10 cellular contexts compared by ENCODE assay signal in genomic region chr11:1917523-1918435, GRCh38. TPM values are rescaled to one million over a fixed set of nuclear protein-coding genes. Genes with fewer than 3 reads are reported as not detected.
DNase-seq lines count a peak whose midpoint lies in the region; ATAC-seq, FAIRE-seq and TF ChIP-seq lines count a peak whose summit lies in the region.
"Had no signal": no experiment of that assay in that cellular context is flagged by ENCODE, and none has a peak within 500 bp of the region (broad histone marks: within the 10 kb centered on the region; RNA-seq: fewer than 3 reads in every experiment).

No MANE protein-coding gene starts in this region.

- no peak overlapping the region for H3K4me3 Mint-ChIP-seq in activated naive CD8-positive, alpha-beta T cell treated with anti-CD3 and anti-CD28 coated beads, Interleukin-2, amount 10 ng/mL, durations not matched to agents 7 days and 5 days
- no peak overlapping the region for H3K4me3 Mint-ChIP-seq in activated naive CD8-positive, alpha-beta T cell treated with anti-CD3 and anti-CD28 coated beads for 36 hours

- TF ChIP-seq POLR2A in K562 (conservative IDR thresholded peaks at IDR 0.05): no peak
- no peak for TF ChIP-seq POLR2A in uterus (IDR thresholded peaks at IDR 0.05)
- TF ChIP-seq POLR2A in GM18505 (IDR thresholded peaks at IDR 0.05; ENCODE audit: borderline replicate concordance, extremely low read depth, insufficient read depth, insufficient read length): no peak

- H3K79me2 ChIP-seq in K562 (ENCODE audit: control insufficient read depth, insufficient read depth, low read length): no peaks in the 10 kb centered on the region

- no peak overlapping the region for H3K4me3 ChIP-seq in K562
- H3K4me3 ChIP-seq in liver (ENCODE audit: low read depth in 1 of 3, low read length in 3 of 3): no peak overlapping the region
- H3K4me3 ChIP-seq in uterus: no peak overlapping the region

- POLR2A ChIA-PET in activated naive CD8-positive, alpha-beta T cell treated with anti-CD3 and anti-CD28 coated beads, Interleukin-2, amount 10 ng/mL, durations not matched to agents 7 days and 5 days (lab: Charles Lee): interaction anchor here (3.6 kb wide), 1 partner anchor 28 kb away, joined by 31 read pairs; no protein-coding TSS in a partner anchor
- POLR2A ChIA-PET in K562 (lab: Yijun Ruan, JAX): interaction anchor here (0.5 kb wide), 1 partner anchor 200 kb away, joined by 3 read pairs; no protein-coding TSS in a partner anchor

- H3K9ac ChIP-seq in K562 (ENCODE audit: insufficient read depth in 1 of 2, low read depth in 2 of 2, low read length in 2 of 2): no peak overlapping the region
- no peak overlapping the region for H3K9ac ChIP-seq in liver (ENCODE audit: low read depth in 1 of 2, low read length in 2 of 2)

- no peaks in the 10 kb centered on the region; the same call in 1 of the 2 replicates for H3K9me3 ChIP-seq in K562 (replicated peaks; ENCODE audit: control insufficient read depth, insufficient read depth, low read depth, low read length)
- no peaks in the 10 kb centered on the region for H3K9me3 ChIP-seq in liver (ENCODE audit: control insufficient read depth in 4 of 4, low read length in 3 of 4)
- no peaks in the 10 kb centered on the region for H3K9me3 ChIP-seq in uterus

- H3K4me1 ChIP-seq in K562 (replicated peaks in 1 of 2; ENCODE audit: control insufficient read depth in 2 of 2, insufficient read depth in 2 of 2, low read length in 2 of 2) (peaks cover 0 to 31% of the 10 kb centered on the region in 2 experiments; a peak in 1 of 5 replicates), liver (ENCODE audit: control insufficient read depth in 4 of 4, insufficient read depth in 4 of 4, low read length in 3 of 4) (no peaks in the 10 kb centered on the region), uterus (no peaks in the 10 kb centered on the region)

- H4K20me1 ChIP-seq in K562 (replicated peaks; ENCODE audit: control insufficient read depth, insufficient read depth, low read length): peaks cover 5% of the 10 kb centered on the region; the same call in 1 of the 2 replicates

- H3K36me3 Mint-ChIP-seq in activated naive CD8-positive, alpha-beta T cell treated with anti-CD3 and anti-CD28 coated beads, Interleukin-2, amount 10 ng/mL, durations not matched to agents 7 days and 5 days: peaks cover 5% of the 10 kb centered on the region
- H3K36me3 Mint-ChIP-seq in activated naive CD8-positive, alpha-beta T cell treated with anti-CD3 and anti-CD28 coated beads for 36 hours: peaks cover 2% of the 10 kb centered on the region

- no peak for TF ChIP-seq EP300 in K562 (IDR thresholded peaks at IDR 0.05; ENCODE audit: low read length)

- H3K4me1 Mint-ChIP-seq in activated naive CD8-positive, alpha-beta T cell treated with anti-CD3 and anti-CD28 coated beads, Interleukin-2, amount 10 ng/mL, durations not matched to agents 7 days and 5 days: peaks cover 8% of the 10 kb centered on the region
- peaks cover 7% of the 10 kb centered on the region for H3K4me1 Mint-ChIP-seq in activated naive CD8-positive, alpha-beta T cell treated with anti-CD3 and anti-CD28 coated beads for 36 hours

- H3K27me3 ChIP-seq in K562 (ENCODE audit: control insufficient read depth in 2 of 2, insufficient read depth in 2 of 2, low read length in 2 of 2) (peaks cover 12 to 59% of the 10 kb centered on the region in 2 experiments; a peak in 4 of 5 replicates), liver (ENCODE audit: control insufficient read depth in 4 of 4, insufficient read depth in 4 of 4, low read length in 3 of 4) (no peaks in the 10 kb centered on the region), uterus (no peaks in the 10 kb centered on the region)

- peaks cover 4% of the 10 kb centered on the region for H3K9me3 Mint-ChIP-seq in activated naive CD8-positive, alpha-beta T cell treated with anti-CD3 and anti-CD28 coated beads, Interleukin-2, amount 10 ng/mL, durations not matched to agents 7 days and 5 days
- H3K9me3 Mint-ChIP-seq in activated naive CD8-positive, alpha-beta T cell treated with anti-CD3 and anti-CD28 coated beads for 36 hours: peaks cover 2% of the 10 kb centered on the region

- H3K36me3 ChIP-seq in K562 (ENCODE audit: control insufficient read depth, insufficient read depth, low read length): no peaks in the 10 kb centered on the region
- no peaks in the 10 kb centered on the region for H3K36me3 ChIP-seq in liver (ENCODE audit: control insufficient read depth in 4 of 4, insufficient read depth in 3 of 4, low read depth in 1 of 4, low read length in 3 of 4)
- H3K36me3 ChIP-seq in uterus: no peaks in the 10 kb centered on the region

- 5% methylated on average over 23 of the region's 34 CpGs for WGBS in K562 (ENCODE audit: insufficient coverage, low coverage, missing lambda C conversion rate)
- WGBS in liver: 69% methylated on average over 34 of the region's 34 CpGs

- H3K27me3 Mint-ChIP-seq in activated naive CD8-positive, alpha-beta T cell treated with anti-CD3 and anti-CD28 coated beads, Interleukin-2, amount 10 ng/mL, durations not matched to agents 7 days and 5 days: peaks cover 2% of the 10 kb centered on the region
- H3K27me3 Mint-ChIP-seq in activated naive CD8-positive, alpha-beta T cell treated with anti-CD3 and anti-CD28 coated beads for 36 hours: peaks cover 2% of the 10 kb centered on the region

- no peak for FAIRE-seq in K562 (lab: Jason Lieb, UNC)
- FAIRE-seq: D721Med had no signal

- TF ChIP-seq RAD21 in K562 (CRISPR knock-in tag; conservative IDR thresholded peaks at IDR 0.05 in 1 of 2, IDR thresholded peaks at IDR 0.05 in 1 of 2) (no peak), liver (IDR thresholded peaks at IDR 0.05) (peak in 1 of 2 donors; percentile 29)

- peak; percentile 15 for ATAC-seq in activated naive CD8-positive, alpha-beta T cell treated with anti-CD3 and anti-CD28 coated beads, Interleukin-2, amount 10 ng/mL, durations not matched to agents 7 days and 5 days (ENCODE audit: low read depth)
- ATAC-seq in K562 (peak; percentile 59), GM18505 (IDR thresholded peaks at IDR 0.05; ENCODE audit: unreplicated experiment) (no peak), GM21737 (IDR thresholded peaks at IDR 0.05; ENCODE audit: unreplicated experiment) (no peak)

- CTCF ChIA-PET in K562 (lab: Yijun Ruan, JAX; ENCODE audit: low intra/inter-chr PET ratio): interaction anchor here (0.6 kb wide), 1 partner anchor 54 kb away, joined by 5 read pairs; no protein-coding TSS in a partner anchor

- intact Hi-C loops in K562 (cut with micrococcal nuclease): no loop called here
- intact Hi-C loops in uterus (cut with DNase I; ENCODE audit: low total_unique reads): loop anchor here (1.0 kb wide), 1 partner anchor 24 kb away; no protein-coding TSS in a partner anchor

- no peak overlapping the region for H3K27ac Mint-ChIP-seq in activated naive CD8-positive, alpha-beta T cell treated with anti-CD3 and anti-CD28 coated beads, Interleukin-2, amount 10 ng/mL, durations not matched to agents 7 days and 5 days
- no peak overlapping the region for H3K27ac Mint-ChIP-seq in activated naive CD8-positive, alpha-beta T cell treated with anti-CD3 and anti-CD28 coated beads for 36 hours

- H3K9me1 ChIP-seq in K562 (ENCODE audit: control insufficient read depth, insufficient read depth, low read length): no peaks in the 10 kb centered on the region

- peak; percentile 37 for DNase-seq in activated naive CD8-positive, alpha-beta T cell treated with anti-CD3 and anti-CD28 coated beads, Interleukin-2, amount 10 ng/mL, durations not matched to agents 7 days and 5 days
- no peak for DNase-seq in activated naive CD8-positive, alpha-beta T cell treated with anti-CD3 and anti-CD28 coated beads for 36 hours
- DNase-seq in K562 (ENCODE audit: extremely low read depth in 1 of 4, low spot score in 3 of 4) (peak in 2 of 4 experiments; percentile 43 to 47), uterus (peak in 1 of 2 donors; percentile 41), KBM-7 (no peak)
- DNase-seq: NCI-H510A had no signal

- BruUV-seq in K562 (replicated peaks; lab: Mats Ljungman, UMichigan): no TSS peak

- H3K27ac ChIP-seq in K562 (ENCODE audit: extremely low read depth, low read depth, low read length) (no peak overlapping the region), liver (ENCODE audit: low read depth in 1 of 2, low read length in 2 of 2) (no peak overlapping the region), uterus (peak overlapping the region; percentile 37 to 84)

- in situ Hi-C loops in K562 (cut with MboI) (loop anchor here (5.0 kb wide), 1 partner anchor 35 kb away; no protein-coding TSS in a partner anchor), KBM-7 (cut with MboI; ENCODE audit: low pct_unique_long_range_greater_than_20kb, low sequenced_read_pairs) (no loop called here)

- no peak overlapping the region for H3K4me2 ChIP-seq in K562 (ENCODE audit: insufficient read depth, low read length)

- H2AFZ ChIP-seq in K562 (ENCODE audit: low read depth, low read length): no peak overlapping the region

- TF ChIP-seq CTCF in K562 (IDR thresholded peaks at IDR 0.05 in 2 of 3, conservative IDR thresholded peaks at IDR 0.05 in 1 of 3; ENCODE audit: insufficient read depth in 2 of 3, low read depth in 1 of 3, low read length in 3 of 3) (peak; percentile 31 to 48 (median 47); a peak in 5 of 6 replicates), liver (IDR thresholded peaks at IDR 0.05; ENCODE audit: low read depth, low read length, missing input control) (peak; percentile 32), uterus (IDR thresholded peaks at IDR 0.05) (peak in 2 of 4 experiments; percentile 28 to 34)

RNA-seq across cellular contexts. Expression of gene TNNT3, which starts 1.7 kb away (rescaled TPM):
- total RNA-seq in activated naive CD8-positive, alpha-beta T cell treated with anti-CD3 and anti-CD28 coated beads, Interleukin-2, amount 10 ng/mL, durations not matched to agents 7 days and 5 days: 10 to 100 TPM; 13.7 to 16.7 TPM
- under 1 TPM; 0.50 to 0.54 TPM for total RNA-seq in activated naive CD8-positive, alpha-beta T cell treated with anti-CD3 and anti-CD28 coated beads for 36 hours
- total RNA-seq in K562 (2011; cell fraction: chromatin; rRNA removed; ENCODE audit: low replicate concordance): not detected in 2 replicates
- not detected in 2 replicates for total RNA-seq in K562 (2011; cell fraction: nucleolus; rRNA removed)
- not detected in 2 replicates for total RNA-seq in K562 (2011; cell fraction: nucleoplasm; rRNA removed)
- total RNA-seq in K562 (2014; rRNA removed): not detected in 2 replicates
- not detected in 2 replicates for total RNA-seq in K562 (2014; rRNA removed; fragmentation: Illumina TruSeq; extraction: Trizol)
- total RNA-seq in K562 (2015; rRNA removed; fragmentation: Illumina TruSeq; extraction: Trizol): not detected in 2 replicates
- not detected in 2 replicates for total RNA-seq in K562 (2021)
- polyA plus RNA-seq in K562 (2011; rRNA removed): 0.10 TPM in 1 of 2 replicates, not detected in the other
- polyA plus RNA-seq in K562 (2011; cell fraction: cytosol; rRNA removed): not detected in 2 replicates
- polyA plus RNA-seq in K562 (2011; cell fraction: nucleus; rRNA removed): 0.41 and 0.70 TPM in 2 replicates
- polyA plus RNA-seq in K562 (2012): not detected in 2 replicates
- not detected in 2 replicates for polyA plus RNA-seq in K562 (2014; fragmentation: Illumina TruSeq; extraction: Trizol)
- polyA plus RNA-seq in K562 (2014; fragmentation: Nextera tagmentation; extraction: Ambion mirVana): not detected
- not detected in 2 replicates for polyA plus RNA-seq in K562 (2014; rRNA removed)
- polyA minus RNA-seq in K562 (2011; rRNA and poly(A)+ RNA removed): not detected in 2 replicates
- polyA minus RNA-seq in K562 (2011; cell fraction: cytosol; rRNA and poly(A)+ RNA removed): not detected in 2 replicates
- polyA minus RNA-seq in K562 (2011; cell fraction: nucleus; rRNA and poly(A)+ RNA removed): not detected in 2 replicates
- under 1 TPM in 1 of 2 donors, not detected in 1; 0.14 TPM for total RNA-seq in liver
- polyA plus RNA-seq in liver: under 1 TPM in 1 of 2 donors, not detected in 1; 0.06 TPM
- 10 to 100 TPM in 2 of 4 donors, 1 to 10 TPM in 1, not detected in 1; 3.2 to 60.6 (median 29.3) TPM for total RNA-seq in uterus

RNA-seq across cellular contexts. Expression of gene PRR33, which starts 26.1 kb away (rescaled TPM):
- not detected for total RNA-seq in activated naive CD8-positive, alpha-beta T cell treated with anti-CD3 and anti-CD28 coated beads, Interleukin-2, amount 10 ng/mL, durations not matched to agents 7 days and 5 days
- under 1 TPM; 0.20 to 0.31 TPM for total RNA-seq in activated naive CD8-positive, alpha-beta T cell treated with anti-CD3 and anti-CD28 coated beads for 36 hours
- not detected in 2 replicates for total RNA-seq in K562 (2011; cell fraction: chromatin; rRNA removed; ENCODE audit: low replicate concordance)
- total RNA-seq in K562 (2011; cell fraction: nucleolus; rRNA removed): not detected in 2 replicates
- total RNA-seq in K562 (2011; cell fraction: nucleoplasm; rRNA removed): not detected in 2 replicates
- total RNA-seq in K562 (2014; rRNA removed): not detected in 2 replicates
- not detected in 2 replicates for total RNA-seq in K562 (2014; rRNA removed; fragmentation: Illumina TruSeq; extraction: Trizol)
- not detected in 2 replicates for total RNA-seq in K562 (2015; rRNA removed; fragmentation: Illumina TruSeq; extraction: Trizol)
- not detected in 2 replicates for total RNA-seq in K562 (2021)
- polyA plus RNA-seq in K562 (2011; rRNA removed): not detected in 2 replicates
- not detected in 2 replicates for polyA plus RNA-seq in K562 (2011; cell fraction: cytosol; rRNA removed)
- polyA plus RNA-seq in K562 (2011; cell fraction: nucleus; rRNA removed): not detected in 2 replicates
- not detected in 2 replicates for polyA plus RNA-seq in K562 (2012)
- not detected in 2 replicates for polyA plus RNA-seq in K562 (2014; fragmentation: Illumina TruSeq; extraction: Trizol)
- polyA plus RNA-seq in K562 (2014; fragmentation: Nextera tagmentation; extraction: Ambion mirVana): not detected
- not detected in 2 replicates for polyA plus RNA-seq in K562 (2014; rRNA removed)
- polyA minus RNA-seq in K562 (2011; rRNA and poly(A)+ RNA removed): not detected in 2 replicates
- not detected in 2 replicates for polyA minus RNA-seq in K562 (2011; cell fraction: cytosol; rRNA and poly(A)+ RNA removed)
- not detected in 2 replicates for polyA minus RNA-seq in K562 (2011; cell fraction: nucleus; rRNA and poly(A)+ RNA removed)
- total RNA-seq in liver: not detected
- not detected for polyA plus RNA-seq in liver
- total RNA-seq in uterus: not detected

RNA-seq across cellular contexts. Expression of gene MRPL23, which starts 29.4 kb away (rescaled TPM):
- total RNA-seq in activated naive CD8-positive, alpha-beta T cell treated with anti-CD3 and anti-CD28 coated beads, Interleukin-2, amount 10 ng/mL, durations not matched to agents 7 days and 5 days: 10 to 100 TPM; 76.2 to 77.7 TPM
- total RNA-seq in activated naive CD8-positive, alpha-beta T cell treated with anti-CD3 and anti-CD28 coated beads for 36 hours: 100 to 1,000 TPM; 148 to 151 TPM
- 26.8 and 80.9 TPM in 2 replicates for total RNA-seq in K562 (2011; cell fraction: chromatin; rRNA removed; ENCODE audit: low replicate concordance)
- total RNA-seq in K562 (2011; cell fraction: nucleolus; rRNA removed): 67.7 and 84.7 TPM in 2 replicates
- 43.5 and 46.6 TPM in 2 replicates for total RNA-seq in K562 (2011; cell fraction: nucleoplasm; rRNA removed)
- 109 and 128 TPM in 2 replicates for total RNA-seq in K562 (2014; rRNA removed)
- total RNA-seq in K562 (2014; rRNA removed; fragmentation: Illumina TruSeq; extraction: Trizol): 17.5 and 22.7 TPM in 2 replicates
- 46.2 and 53.3 TPM in 2 replicates for total RNA-seq in K562 (2015; rRNA removed; fragmentation: Illumina TruSeq; extraction: Trizol)
- 63.7 and 72.7 TPM in 2 replicates for total RNA-seq in K562 (2021)
- 35.5 and 50.9 TPM in 2 replicates for polyA plus RNA-seq in K562 (2011; rRNA removed)
- polyA plus RNA-seq in K562 (2011; cell fraction: cytosol; rRNA removed): 131 and 155 TPM in 2 replicates
- 75.9 and 80.7 TPM in 2 replicates for polyA plus RNA-seq in K562 (2011; cell fraction: nucleus; rRNA removed)
- 44.3 and 53.3 TPM in 2 replicates for polyA plus RNA-seq in K562 (2012)
- polyA plus RNA-seq in K562 (2014; fragmentation: Illumina TruSeq; extraction: Trizol): 37.4 and 42.9 TPM in 2 replicates
- 1 to 10 TPM in 1 of 2 experiments, under 1 TPM in 1; 0.44 to 1.1 TPM for polyA plus RNA-seq in K562 (2014; fragmentation: Nextera tagmentation; extraction: Ambion mirVana)
- 79.9 and 85.9 TPM in 2 replicates for polyA plus RNA-seq in K562 (2014; rRNA removed)
- 19.0 and 20.5 TPM in 2 replicates for polyA minus RNA-seq in K562 (2011; rRNA and poly(A)+ RNA removed)
- polyA minus RNA-seq in K562 (2011; cell fraction: cytosol; rRNA and poly(A)+ RNA removed): 40.8 and 45.4 TPM in 2 replicates
- 53.0 and 70.8 TPM in 2 replicates for polyA minus RNA-seq in K562 (2011; cell fraction: nucleus; rRNA and poly(A)+ RNA removed)
- total RNA-seq in liver: 10 to 100 TPM; 33.0 to 83.9 TPM
- polyA plus RNA-seq in liver: 10 to 100 TPM; 67.1 to 68.0 TPM
- total RNA-seq in uterus: 100 to 1,000 TPM in 2 of 4 donors, 10 to 100 TPM in 2; 36.7 to 196 (median 101) TPM

Comparison
In these comparisons a context has a peak if more than half of its experiments do, and no peak if none do; other contexts are left out.
1. ATAC-seq: peak in activated naive CD8-positive, alpha-beta T cell treated with anti-CD3 and anti-CD28 coated beads, Interleukin-2, amount 10 ng/mL, durations not matched to agents 7 days and 5 days (single experiment) and K562 (single experiment); none in GM18505 (single experiment) and GM21737 (single experiment).
2. H3K27ac ChIP-seq: peak in uterus (2 of 2); none in K562 (single experiment) and liver (0 of 2).